ENCODE assay signal across 8 cellular contexts in the genomic region with DNA sequence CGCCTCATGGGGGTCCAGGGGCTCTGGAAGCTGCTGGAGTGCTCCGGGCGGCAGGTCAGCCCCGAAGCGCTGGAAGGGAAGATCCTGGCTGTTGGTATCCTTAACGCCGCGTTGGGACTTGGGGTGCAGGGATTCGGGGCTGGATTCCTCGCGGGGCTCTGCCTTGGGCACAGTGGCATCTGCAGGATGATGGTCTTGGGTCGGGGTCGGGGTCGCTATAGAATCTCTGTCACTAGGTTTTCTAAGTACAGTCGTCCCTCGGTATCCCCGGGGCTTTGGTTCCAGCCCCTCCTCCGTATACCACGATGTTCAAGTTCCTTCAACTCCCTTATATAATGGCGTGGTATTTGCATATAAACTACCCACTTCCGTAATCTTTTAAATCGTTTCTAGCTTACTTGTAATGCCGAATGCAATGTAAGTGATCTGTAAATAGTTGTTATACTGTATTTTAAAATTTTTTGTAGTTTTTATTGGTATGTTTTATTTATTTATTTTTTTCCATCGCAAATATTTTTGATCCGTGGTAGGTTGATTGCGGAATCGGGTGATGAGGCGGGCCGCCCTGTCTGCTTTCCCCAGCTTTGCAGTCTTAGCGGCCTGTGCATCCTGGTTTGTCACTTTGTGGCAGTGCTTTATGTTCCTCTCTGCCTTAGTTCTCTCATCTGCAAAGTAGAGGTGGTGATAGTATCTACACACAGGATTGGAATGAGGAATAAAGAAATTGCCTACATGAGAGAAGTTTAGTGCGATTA. TPM values are rescaled to one million over a fixed set of nuclear protein-coding genes. Genes with fewer than 3 reads are reported as not detected.
DNase-seq lines count a peak whose midpoint lies in the region; ATAC-seq, FAIRE-seq and TF ChIP-seq lines count a peak whose summit lies in the region.

No MANE protein-coding gene starts in this region.

- ATAC-seq in GM18511 (IDR thresholded peaks at IDR 0.05; ENCODE audit: unreplicated experiment): peak; percentile 52
- peak; percentile 33 for ATAC-seq in HG02973 (IDR thresholded peaks at IDR 0.05; ENCODE audit: unreplicated experiment)
- ATAC-seq in stimulated activated naive CD8-positive, alpha-beta T cell treated with anti-CD3 and anti-CD28 coated beads, Interleukin-15, Interleukin-2, amounts not matched to agents 100 U/mL and 50 U/mL, for 24 hours: peak; percentile 34

- H3K23ac ChIP-seq in H1 (ENCODE audit: insufficient read length): no peak overlapping the region

- H3K56ac ChIP-seq in H1 (replicated peaks; ENCODE audit: insufficient read length, low read depth, low read length): no peak overlapping the region

- TF ChIP-seq RAD21 in H1 (IDR thresholded peaks at IDR 0.05 in 1 of 2, conservative IDR thresholded peaks at IDR 0.05 in 1 of 2; ENCODE audit: low read depth in 2 of 2, low read length in 2 of 2): no peak

- no peak overlapping the region for H2AK5ac ChIP-seq in H1 (ENCODE audit: low read depth, low read length)

- H2BK120ac ChIP-seq in H1 (replicated peaks; ENCODE audit: low read depth, low read length): no peak overlapping the region

- no peak overlapping the region for H2BK20ac ChIP-seq in H1 (ENCODE audit: low read length)

- H3K79me2 ChIP-seq in H1 (ENCODE audit: control insufficient read depth in 1 of 2, insufficient read depth in 2 of 2, low read length in 2 of 2): 0 out of 4 replicates have a peak, but pooled peaks cover 0 to 5% of the 10 kb centered on the region in 2 experiments

- CTCF ChIA-PET in H1 (lab: Charles Lee; ENCODE audit: partially characterized antibody): interaction anchor here (0.7 to 3.3 kb wide), 10 partner anchors 14 to 267 kb away, joined by 3 to 14 read pairs (median 4); no protein-coding TSS in a partner anchor

- FAIRE-seq in H1 (lab: Jason Lieb, UNC): no peak

- peaks cover 7% of the 10 kb centered on the region; the same call in 1 of the 2 replicates for H3K23me2 ChIP-seq in H1 (ENCODE audit: low read depth, low read length)

- peak overlapping the region; percentile 93 for H2AFZ ChIP-seq in H1 (ENCODE audit: low read length)

- H3K4me3 ChIP-seq in H1 (ENCODE audit: extremely low read depth in 1 of 4, insufficient read depth in 2 of 4, low read depth in 3 of 4, low read length in 4 of 4) (peak overlapping the region; percentile 64 to 95 (median 90)), mesodermal cell (ENCODE audit: extremely low read depth, insufficient read depth, low read length, poor library complexity, severe bottlenecking) (peak overlapping the region; percentile 98)

- no peaks in the 10 kb centered on the region for H3K27me3 ChIP-seq in H1 (replicated peaks in 1 of 4; ENCODE audit: control insufficient read depth in 3 of 4, extremely low read depth in 1 of 4, insufficient read depth in 3 of 4, low read length in 3 of 4)

- no peak overlapping the region for H2BK12ac ChIP-seq in H1 (ENCODE audit: low read depth, low read length)

- peaks cover 0 to 2% (median 0%) of the 10 kb centered on the region in 4 experiments; a peak in 1 of 7 replicates for H3K4me1 ChIP-seq in H1 (replicated peaks in 1 of 4; ENCODE audit: control insufficient read depth in 3 of 4, insufficient read depth in 4 of 4, low read length in 3 of 4)
- no peaks in the 10 kb centered on the region for H3K4me1 ChIP-seq in mesodermal cell (ENCODE audit: control insufficient read depth, insufficient read depth, low read length, poor library complexity, severe bottlenecking)

- H3K14ac ChIP-seq in H1 (ENCODE audit: insufficient read length): no peak overlapping the region

- H3K36me3 ChIP-seq in H1 (ENCODE audit: control insufficient read depth in 2 of 4, insufficient read depth in 4 of 4, low read length in 3 of 4) (no peaks in the 10 kb centered on the region), mesodermal cell (ENCODE audit: control insufficient read depth, insufficient read depth, low read length) (no peaks in the 10 kb centered on the region)

- H3K9ac ChIP-seq in H1 (replicated peaks in 1 of 4; ENCODE audit: extremely low read depth in 1 of 4, low read depth in 3 of 4, low read length in 3 of 4): peak overlapping the region; percentile 38 to 77 (median 60); a peak in 5 of 7 replicates

- no peaks in the 10 kb centered on the region for H4K20me1 ChIP-seq in H1 (replicated peaks in 1 of 2; ENCODE audit: control insufficient read depth in 1 of 2, insufficient read depth in 2 of 2, low read length in 2 of 2)

- no peak overlapping the region for H2BK15ac ChIP-seq in H1 (ENCODE audit: low read length)

- TF ChIP-seq CTCF in H1 (IDR thresholded peaks at IDR 0.05; ENCODE audit: control extremely low read depth in 1 of 3, insufficient read depth in 1 of 3, low read depth in 1 of 3, low read length in 3 of 3): no peak

- H3K79me1 ChIP-seq in H1 (ENCODE audit: low read depth, low read length): 0 out of 2 replicates have a peak, but pooled peaks cover 2% of the 10 kb centered on the region

- H4K8ac ChIP-seq in H1 (ENCODE audit: extremely low read depth, insufficient read depth, low read length): peak overlapping the region; percentile 75

- DNase-seq in A172 (ENCODE audit: low spot score): peak; percentile 30
- DNase-seq in NCI-H2171 treated with DMSO at 0.1 percent for 48 hours (lab: John Stamatoyannopoulos, UW): peak; percentile 70
- peak; percentile 26 to 27 for DNase-seq in activated CD4-positive, alpha-beta T cell treated with anti-CD3 and anti-CD28 coated beads, Interleukin-2, amount 50 U/mL, for 4 hours
- no peak for DNase-seq in H1 (ENCODE audit: low read depth in 1 of 2, low spot score in 2 of 2)
- DNase-seq in stimulated activated naive CD8-positive, alpha-beta T cell treated with anti-CD3 and anti-CD28 coated beads, Interleukin-15, Interleukin-2, amounts not matched to agents 100 U/mL and 50 U/mL, for 24 hours: peak; percentile 57

- no peak for TF ChIP-seq EP300 in H1 (IDR thresholded peaks at IDR 0.05; ENCODE audit: borderline replicate concordance in 1 of 2, low read depth in 2 of 2, low read length in 2 of 2)

- H3K9me3 ChIP-seq in H1 (ENCODE audit: insufficient read depth in 2 of 2, low read depth in 1 of 2, low read length in 1 of 2) (no peaks in the 10 kb centered on the region), mesodermal cell (ENCODE audit: control insufficient read depth, low read length) (no peaks in the 10 kb centered on the region)

- POLR2A ChIA-PET in H1 (lab: Charles Lee; ENCODE audit: partially characterized antibody): interaction anchor here (0.7 to 1.8 kb wide), 8 partner anchors 12 to 254 kb away, joined by 3 to 9 read pairs (median 4); a partner anchor contains a TSS

- H3K18ac ChIP-seq in H1 (ENCODE audit: extremely low read depth, low read length): no peak overlapping the region

- WGBS in H1 (ENCODE audit: extremely low coverage in 1 of 2, insufficient coverage in 1 of 2, insufficient read length in 1 of 2, insufficient replicate concordance in 2 of 2, low coverage in 1 of 2, low lambda C conversion rate in 2 of 2, missing lambda C conversion rate in 1 of 2), 2 experiments: 1% methylated on average over 31 of the region's 31 CpGs; no CpG with 5 or more reads in 1 of the 2 experiments
- WGBS in mesodermal cell (ENCODE audit: insufficient coverage in 2 of 2), 2 experiments: 1% methylated on average over 14 to 17 of the region's 31 CpGs

- no peak overlapping the region for H3K4ac ChIP-seq in H1 (replicated peaks; ENCODE audit: insufficient read length, low read depth, low read length)

- H2BK5ac ChIP-seq in H1 (ENCODE audit: low read depth, low read length): 0 out of 2 replicates have a peak overlapping the region, but pooled peaks have one; percentile 77

- H3K4me2 ChIP-seq in H1 (ENCODE audit: insufficient read depth in 1 of 2, low read depth in 2 of 2, low read length in 2 of 2): peak overlapping the region; percentile 82 to 92

- no peak overlapping the region for H4K5ac ChIP-seq in H1 (ENCODE audit: insufficient read length, low read depth, low read length)

- TF ChIP-seq POLR2A in H1 (IDR thresholded peaks at IDR 0.05; ENCODE audit: control extremely low read depth in 1 of 2, low read depth in 2 of 2, low read length in 2 of 2): no peak

- H4K91ac ChIP-seq in H1 (replicated peaks; ENCODE audit: insufficient read length, low read length): no peak overlapping the region

- H3K27ac ChIP-seq in H1 (ENCODE audit: low read depth, low read length) (no peak overlapping the region), mesodermal cell (ENCODE audit: low read depth, low read length, severe bottlenecking) (peak overlapping the region; percentile 94)

RNA-seq across cellular contexts. Expression of a gene that starts 0.6 kb away (rescaled TPM):
- total RNA-seq in A172 (2014; rRNA removed; shearing (Covaris generic)): 40.2 and 52.9 TPM in 2 replicates
- total RNA-seq in H1 (2021; fragmentation: NEBNext Ultra II Directional; extraction: Animal tissue kit (Norgen Biotek cat#: 25700)): 24.4 and 28.3 TPM in 2 replicates
- polyA plus RNA-seq in H1 (2011; rRNA removed): 3.7 and 3.8 TPM in 2 replicates
- polyA plus RNA-seq in H1 (2011; cell fraction: cytosol; rRNA removed): 6.1 TPM
- polyA plus RNA-seq in H1 (2011; cell fraction: nucleus; rRNA removed): 8.6 TPM
- 11.5 to 17.6 TPM (median 15.3 TPM) in 4 replicates for polyA plus RNA-seq in H1 (2012, experiment 1 of 2)
- 0.89 TPM for polyA plus RNA-seq in H1 (2012, experiment 2 of 2)
- 18.0 TPM for polyA plus RNA-seq in H1 (2013, experiment 1 of 2)
- polyA plus RNA-seq in H1 (2013, experiment 2 of 2): 17.3 TPM
- polyA minus RNA-seq in H1 (2011; rRNA and poly(A)+ RNA removed): 5.0 and 8.5 TPM in 2 replicates
- polyA minus RNA-seq in H1 (2011; cell fraction: cytosol; rRNA and poly(A)+ RNA removed): 6.2 TPM
- polyA minus RNA-seq in H1 (2011; cell fraction: nucleus; rRNA and poly(A)+ RNA removed): 8.1 TPM
- polyA plus RNA-seq in mesodermal cell (2013, experiment 1 of 2): 49.0 TPM
- 47.9 TPM for polyA plus RNA-seq in mesodermal cell (2013, experiment 2 of 2)

RNA-seq across cellular contexts. Expression of a gene that starts 47.5 kb away (rescaled TPM):
- 31.6 and 31.8 TPM in 2 replicates for total RNA-seq in A172 (2014; rRNA removed; shearing (Covaris generic))
- total RNA-seq in H1 (2021; fragmentation: NEBNext Ultra II Directional; extraction: Animal tissue kit (Norgen Biotek cat#: 25700)): 5.4 and 5.5 TPM in 2 replicates
- 1.3 and 1.8 TPM in 2 replicates for polyA plus RNA-seq in H1 (2011; rRNA removed)
- polyA plus RNA-seq in H1 (2011; cell fraction: cytosol; rRNA removed): 2.7 TPM
- 1.6 TPM for polyA plus RNA-seq in H1 (2011; cell fraction: nucleus; rRNA removed)
- 2.0 to 3.8 TPM (median 2.3 TPM) in 4 replicates for polyA plus RNA-seq in H1 (2012, experiment 1 of 2)
- 0.31 TPM for polyA plus RNA-seq in H1 (2012, experiment 2 of 2)
- polyA plus RNA-seq in H1 (2013, experiment 1 of 2): 5.0 TPM
- 4.7 TPM for polyA plus RNA-seq in H1 (2013, experiment 2 of 2)
- 0.85 and 1.4 TPM in 2 replicates for polyA minus RNA-seq in H1 (2011; rRNA and poly(A)+ RNA removed)
- 1.5 TPM for polyA minus RNA-seq in H1 (2011; cell fraction: cytosol; rRNA and poly(A)+ RNA removed)
- 4.6 TPM for polyA minus RNA-seq in H1 (2011; cell fraction: nucleus; rRNA and poly(A)+ RNA removed)
- polyA plus RNA-seq in mesodermal cell (2013, experiment 1 of 2): 12.2 TPM
- polyA plus RNA-seq in mesodermal cell (2013, experiment 2 of 2): 13.0 TPM

RNA-seq across cellular contexts. Expression of a gene that starts 47.7 kb away (rescaled TPM):
- total RNA-seq in A172 (2014; rRNA removed; shearing (Covaris generic)): 37.4 and 38.8 TPM in 2 replicates
- total RNA-seq in H1 (2021; fragmentation: NEBNext Ultra II Directional; extraction: Animal tissue kit (Norgen Biotek cat#: 25700)): 20.1 and 22.3 TPM in 2 replicates
- 9.4 and 9.9 TPM in 2 replicates for polyA plus RNA-seq in H1 (2011; rRNA removed)
- 12.3 TPM for polyA plus RNA-seq in H1 (2011; cell fraction: cytosol; rRNA removed)
- polyA plus RNA-seq in H1 (2011; cell fraction: nucleus; rRNA removed): 7.0 TPM
- polyA plus RNA-seq in H1 (2012, experiment 1 of 2): 12.0 to 17.6 TPM (median 12.9 TPM) in 4 replicates
- polyA plus RNA-seq in H1 (2012, experiment 2 of 2): 5.2 TPM
- polyA plus RNA-seq in H1 (2013, experiment 1 of 2): 30.0 TPM
- polyA plus RNA-seq in H1 (2013, experiment 2 of 2): 34.1 TPM
- 6.1 and 8.0 TPM in 2 replicates for polyA minus RNA-seq in H1 (2011; rRNA and poly(A)+ RNA removed)
- polyA minus RNA-seq in H1 (2011; cell fraction: cytosol; rRNA and poly(A)+ RNA removed): 5.1 TPM
- 8.6 TPM for polyA minus RNA-seq in H1 (2011; cell fraction: nucleus; rRNA and poly(A)+ RNA removed)
- 30.9 TPM for polyA plus RNA-seq in mesodermal cell (2013, experiment 1 of 2)
- 28.6 TPM for polyA plus RNA-seq in mesodermal cell (2013, experiment 2 of 2)

Comparison
In these comparisons a context has a peak if more than half of its experiments do, and no peak if none do; other contexts are left out.
1. DNase-seq: peak in A172 (single experiment), NCI-H2171 treated with DMSO at 0.1 percent for 48 hours (single experiment), activated CD4-positive, alpha-beta T cell treated with anti-CD3 and anti-CD28 coated beads, Interleukin-2, amount 50 U/mL, for 4 hours (2 of 2) and stimulated activated naive CD8-positive, alpha-beta T cell treated with anti-CD3 and anti-CD28 coated beads, Interleukin-15, Interleukin-2, amounts not matched to agents 100 U/mL and 50 U/mL, for 24 hours (single experiment); none in H1 (0 of 2).
2. Peak in every context shown above with its lines, with median percentiles within 50 percentile points of each other: ATAC-seq.